ENCODE assay signal across 2 cellular contexts in the genomic region with DNA sequence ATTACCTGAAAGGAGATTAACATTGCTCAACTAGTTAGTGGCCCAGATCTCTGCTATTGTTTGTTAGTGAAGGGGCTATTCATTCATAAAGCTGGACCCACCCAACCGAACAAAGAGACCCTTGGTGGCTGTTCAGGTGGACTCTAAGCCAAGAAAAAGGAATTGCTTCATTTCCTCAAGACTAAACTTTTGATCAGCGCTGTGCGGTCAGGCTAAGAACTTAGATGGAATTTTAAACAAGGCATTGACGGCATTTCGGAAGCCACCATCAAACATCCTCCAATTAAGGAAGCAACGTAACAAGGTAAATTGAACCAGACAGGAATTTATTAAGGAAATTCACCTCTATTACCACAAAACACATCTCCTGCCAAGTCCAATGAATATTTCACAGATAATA.
TF ChIP-seq lines count a peak whose summit lies in the region.

No MANE protein-coding gene starts in this region.

TF ChIP-seq in IMR-90, 13 proteins besides CTCF, POLR2A, EP300 and RAD21:
- TF ChIP-seq MXI1 (IDR thresholded peaks at IDR 0.05; ENCODE audit: borderline replicate concordance, low read depth, low read length) (no peak), MAZ (IDR thresholded peaks at IDR 0.05; ENCODE audit: borderline replicate concordance, low read depth, low read length) (no peak)
- TF ChIP-seq, protein P1, sequence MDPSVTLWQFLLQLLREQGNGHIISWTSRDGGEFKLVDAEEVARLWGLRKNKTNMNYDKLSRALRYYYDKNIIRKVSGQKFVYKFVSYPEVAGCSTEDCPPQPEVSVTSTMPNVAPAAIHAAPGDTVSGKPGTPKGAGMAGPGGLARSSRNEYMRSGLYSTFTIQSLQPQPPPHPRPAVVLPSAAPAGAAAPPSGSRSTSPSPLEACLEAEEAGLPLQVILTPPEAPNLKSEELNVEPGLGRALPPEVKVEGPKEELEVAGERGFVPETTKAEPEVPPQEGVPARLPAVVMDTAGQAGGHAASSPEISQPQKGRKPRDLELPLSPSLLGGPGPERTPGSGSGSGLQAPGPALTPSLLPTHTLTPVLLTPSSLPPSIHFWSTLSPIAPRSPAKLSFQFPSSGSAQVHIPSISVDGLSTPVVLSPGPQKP (IDR thresholded peaks at IDR 0.05; ENCODE audit: borderline replicate concordance, low read depth, low read length), result no peak

TF ChIP-seq in HEK293T, 16 proteins besides CTCF, POLR2A, EP300 and RAD21:
- no peak for TF ChIP-seq HDGF (IDR thresholded peaks at IDR 0.05; ENCODE audit: borderline replicate concordance)
- no peak for TF ChIP-seq ARNT (IDR thresholded peaks at IDR 0.05)
- no peak for TF ChIP-seq BHLHE40 (IDR thresholded peaks at IDR 0.05; ENCODE audit: borderline replicate concordance)
- TF ChIP-seq TARDBP (IDR thresholded peaks at IDR 0.05), result no peak
- no peak for TF ChIP-seq CTBP1 (IDR thresholded peaks at IDR 0.05; ENCODE audit: borderline replicate concordance)
- TF ChIP-seq L3MBTL2 (conservative IDR thresholded peaks at IDR 0.05), result no peak
- no peak for TF ChIP-seq SP1 (IDR thresholded peaks at IDR 0.05)
- TF ChIP-seq LEF1 (IDR thresholded peaks at IDR 0.05; ENCODE audit: borderline replicate concordance), result no peak
